23 cellular contexts compared by ENCODE assay signal in the genomic region with DNA sequence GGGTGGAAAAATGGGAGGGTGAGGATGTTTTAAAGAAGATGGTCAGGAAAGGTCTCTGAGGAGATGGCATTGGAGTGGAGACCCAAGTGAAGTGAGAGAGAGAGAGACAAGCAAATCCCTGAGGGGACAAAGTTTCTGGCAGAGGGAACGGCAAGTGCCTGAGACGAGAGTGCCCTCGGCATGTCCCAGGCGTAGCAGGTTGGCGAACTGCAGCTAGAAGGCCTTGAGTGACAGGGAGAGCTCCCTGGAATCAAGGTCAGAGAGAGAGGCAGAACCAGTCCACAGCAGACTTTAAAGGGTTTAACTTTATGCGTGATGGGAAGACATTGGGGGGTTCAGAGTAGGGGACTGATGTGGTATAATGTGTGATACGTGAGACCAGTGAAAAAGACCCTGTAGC.
DNase-seq lines count a peak whose midpoint lies in the region; ATAC-seq and TF ChIP-seq lines count a peak whose summit lies in the region.
"Had no signal": no experiment of that assay in that cellular context is flagged by ENCODE, and none has a peak within 500 bp of the region (broad histone marks: within the 10 kb centered on the region; RNA-seq: fewer than 3 reads in every experiment).

No MANE protein-coding gene starts in this region.

- H3K14ac ChIP-seq in neuronal stem cell (ENCODE audit: low read length): no peak overlapping the region

- H3K27me3 Mint-ChIP-seq in nephron progenitor cell (ENCODE audit: low read depth, poor library complexity): no peaks in the 10 kb centered on the region
- H3K27me3 Mint-ChIP-seq: B cell; CD4-positive, CD25-positive, alpha-beta regulatory T cell had no signal

- no peak overlapping the region for H2AFZ ChIP-seq in neuronal stem cell (ENCODE audit: low read length)
- H2AFZ ChIP-seq: GM23248 had no signal

- H3K4ac ChIP-seq in neuronal stem cell (ENCODE audit: low read length): no peak overlapping the region

- H3K9me3 Mint-ChIP-seq in nephron progenitor cell: no peaks in the 10 kb centered on the region
- H3K9me3 Mint-ChIP-seq: CD8-positive, alpha-beta T cell; H9 had no signal

- peaks cover 0 to 6% (median 0%) of the 10 kb centered on the region in 11 donors for H3K9me3 ChIP-seq in heart right ventricle
- no peaks in the 10 kb centered on the region for H3K9me3 ChIP-seq in neuronal stem cell (replicated peaks in 1 of 2; ENCODE audit: control insufficient read depth in 2 of 2, insufficient read depth in 1 of 2, low read depth in 1 of 2, low read length in 2 of 2)
- H3K9me3 ChIP-seq: BLaER1, Caco-2 had no signal

- H3K23ac ChIP-seq in neuronal stem cell (ENCODE audit: low read depth, low read length, poor library complexity): no peak overlapping the region

- H3K4me1 ChIP-seq in heart right ventricle: peaks cover 0 to 30% (median 8%) of the 10 kb centered on the region in 9 donors
- H3K4me1 ChIP-seq in neuronal stem cell (ENCODE audit: control insufficient read depth in 2 of 2, insufficient read depth in 1 of 2, low read depth in 1 of 2, low read length in 2 of 2): no peaks in the 10 kb centered on the region
- H3K4me1 ChIP-seq: BLaER1, Caco-2 had no signal

- no peaks in the 10 kb centered on the region for H3K36me3 Mint-ChIP-seq in nephron progenitor cell (ENCODE audit: low read depth)
- H3K36me3 Mint-ChIP-seq: CD4-positive, CD25-positive, alpha-beta regulatory T cell; CD8-positive, alpha-beta T cell had no signal

- no peak overlapping the region for H2BK5ac ChIP-seq in neuronal stem cell (ENCODE audit: low read length)

- no peak overlapping the region for H3K4me2 ChIP-seq in neuronal stem cell (ENCODE audit: insufficient read depth, low read length, poor library complexity, severe bottlenecking)
- H3K4me2 ChIP-seq: BLaER1 had no signal

- no peak overlapping the region for H2AK5ac ChIP-seq in neuronal stem cell (ENCODE audit: low read depth, low read length)

- intact Hi-C loops in Right ventricle myocardium inferior (cut with DNase I): loop anchor here (5.0 kb wide), 2 partner anchors 67 to 143 kb away; no protein-coding TSS in a partner anchor
- intact Hi-C loops in cardiac septum (cut with DNase I): loop anchor here (5.0 kb wide), 1 partner anchor 148 kb away; a partner anchor contains a TSS
- intact Hi-C loops in heart right ventricle (cut with DNase I): loop anchor here in 6 of 10 donors (5.0 to 10.0 kb wide), 5 partner anchors 67 to 163 kb away; a partner anchor contains a TSS
- intact Hi-C loops in left ventricle myocardium superior (cut with micrococcal nuclease): loop anchor here (10.0 kb wide), 1 partner anchor 145 kb away; a partner anchor contains a TSS

- TF ChIP-seq CTCF in heart right ventricle (IDR thresholded peaks at IDR 0.05) (no peak), nephron progenitor cell (IDR thresholded peaks at IDR 0.05) (no peak)

- H3K9ac ChIP-seq in neuronal stem cell (ENCODE audit: low read depth, low read length, poor library complexity): no peak overlapping the region
- H3K9ac ChIP-seq: BLaER1, GM23248 had no signal

- H3K27ac ChIP-seq in heart right ventricle (peak overlapping the region; percentile 3 to 80 (median 64)), neuronal stem cell (replicated peaks; ENCODE audit: low read length) (no peak overlapping the region)
- H3K27ac ChIP-seq: 22Rv1, BLaER1, C4-2B, GM23248 had no signal

- no peak overlapping the region for H4K8ac ChIP-seq in neuronal stem cell (ENCODE audit: low read depth, low read length)

- no peak overlapping the region for H3K27ac Mint-ChIP-seq in nephron progenitor cell
- H3K27ac Mint-ChIP-seq: B cell; CD4-positive, CD25-positive, alpha-beta regulatory T cell; CD8-positive, alpha-beta T cell; H9 had no signal

- no peaks in the 10 kb centered on the region for H3K4me1 Mint-ChIP-seq in nephron progenitor cell
- H3K4me1 Mint-ChIP-seq: B cell; CD4-positive, CD25-positive, alpha-beta regulatory T cell; H9 had no signal

- H2BK12ac ChIP-seq in neuronal stem cell (ENCODE audit: low read length): no peak overlapping the region

- peak overlapping the region; percentile 25 for H3K18ac ChIP-seq in neuronal stem cell (ENCODE audit: low read length)

- no peak overlapping the region for H3K4me3 Mint-ChIP-seq in nephron progenitor cell
- H3K4me3 Mint-ChIP-seq: B cell; CD4-positive, CD25-positive, alpha-beta regulatory T cell; CD8-positive, alpha-beta T cell; H9 had no signal

- H2BK120ac ChIP-seq in neuronal stem cell (ENCODE audit: low read depth, low read length): no peak overlapping the region

- H3K79me1 ChIP-seq in neuronal stem cell (ENCODE audit: low read depth, low read length): no peaks in the 10 kb centered on the region

- H3K27me3 ChIP-seq in heart right ventricle: no peaks in the 10 kb centered on the region
- H3K27me3 ChIP-seq in neuronal stem cell (ENCODE audit: control insufficient read depth in 3 of 3, insufficient read depth in 3 of 3, low read depth in 1 of 3, low read length in 3 of 3): no peaks in the 10 kb centered on the region
- H3K27me3 ChIP-seq: BLaER1 had no signal

- DNase-seq in Right ventricle myocardium inferior (ENCODE audit: missing footprints): peak; percentile 62
- DNase-seq in cardiac septum (ENCODE audit: low spot score): no peak
- DNase-seq in heart right ventricle: peak; percentile 40 to 44
- peak; percentile 67 for DNase-seq in left ventricle myocardium superior
- DNase-seq in neuronal stem cell (ENCODE audit: low spot score): no peak
- no peak for DNase-seq in UCSD-AML1 (lab: John Stamatoyannopoulos, UW; ENCODE audit: unreplicated experiment)
- no peak for DNase-seq in OCI-M1 (lab: John Stamatoyannopoulos, UW)
- DNase-seq in nephron progenitor cell: no peak
- DNase-seq: Caco-2; CD4-positive, CD25-positive, alpha-beta regulatory T cell; CD8-positive, alpha-beta T cell; DMS 273 treated with DMSO at 0.1 percent for 48 hours; DMS79; EL; GDM1; GM23248; H9 had no signal

- 42 to 50% methylated on average over 7 of the region's 7 CpGs for WGBS in heart right ventricle, 2 donors
- no CpG with 5 or more reads among the region's 7 CpGs for WGBS in neuronal stem cell (ENCODE audit: extremely low coverage in 2 of 2, insufficient read length in 2 of 2, insufficient replicate concordance in 1 of 2), 2 donors

- H3K36me3 ChIP-seq in heart right ventricle: no peaks in the 10 kb centered on the region
- H3K36me3 ChIP-seq in neuronal stem cell (replicated peaks in 1 of 2; ENCODE audit: control insufficient read depth in 2 of 2, insufficient read depth in 2 of 2, low read length in 2 of 2): no peaks in the 10 kb centered on the region
- H3K36me3 ChIP-seq: BLaER1 had no signal

- ATAC-seq in Right ventricle myocardium inferior: peak; percentile 82
- ATAC-seq in heart right ventricle: peak; percentile 65 to 87 (median 76)
- ATAC-seq in left ventricle myocardium superior: peak; percentile 82
- ATAC-seq: CD8-positive, alpha-beta T cell; GM12878; HCT116 had no signal

- H2BK15ac ChIP-seq in neuronal stem cell (ENCODE audit: low read length): no peak overlapping the region

- H4K91ac ChIP-seq in neuronal stem cell (ENCODE audit: low read depth, low read length, poor library complexity): no peak overlapping the region

- H3K4me3 ChIP-seq in heart right ventricle (no peak overlapping the region), neuronal stem cell (ENCODE audit: low read length in 2 of 2) (no peak overlapping the region)
- H3K4me3 ChIP-seq: BLaER1, GM12878, GM23248 had no signal

Comparison
In these comparisons a context has a peak if more than half of its experiments do, and no peak if none do; other contexts are left out.
1. DNase-seq: peak in Right ventricle myocardium inferior (single experiment), heart right ventricle (2 of 2) and left ventricle myocardium superior (single experiment); none in cardiac septum (single experiment), neuronal stem cell (single experiment), UCSD-AML1 (single experiment), OCI-M1 (single experiment) and nephron progenitor cell (single experiment).
2. Peak in every context shown above with its lines, with median percentiles within 50 percentile points of each other: ATAC-seq.